Comparison of ENCODE assay signal across 22 cellular contexts in the genomic region with DNA sequence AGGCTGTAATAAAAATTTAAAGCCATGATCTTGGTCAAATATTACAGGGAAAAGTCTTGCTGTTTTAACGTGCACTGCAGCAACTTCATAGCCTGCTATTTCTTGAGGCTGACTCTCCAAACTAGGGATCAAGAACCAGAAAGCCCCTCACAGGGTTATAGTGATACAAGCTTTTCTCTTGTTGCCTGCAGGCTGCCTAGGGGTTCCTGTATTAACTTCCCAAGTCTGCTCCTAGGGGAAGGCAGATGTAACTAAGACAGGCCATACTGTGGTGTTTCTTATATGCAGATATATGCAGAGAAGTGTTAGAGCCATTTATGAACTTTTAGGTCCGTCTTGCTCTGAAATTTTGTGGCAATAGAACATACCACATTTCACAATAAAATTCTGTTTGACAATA.
"Had no signal": no experiment of that assay in that cellular context is flagged by ENCODE, and none has a peak within 500 bp of the region (broad histone marks: within the 10 kb centered on the region; RNA-seq: fewer than 3 reads in every experiment).

No MANE protein-coding gene starts in this region.

- H3K27ac Mint-ChIP-seq: effector memory CD8-positive, alpha-beta T cell; immature natural killer cell; natural killer cell; stimulated activated effector memory CD8-positive, alpha-beta T cell treated with anti-CD3 and anti-CD28 coated beads, Interleukin-12 subunit alpha, Interleukin-12 subunit beta, amount 100 ng/mL, for 72 hours had no signal

- DNase-seq: cortex of kidney; effector memory CD8-positive, alpha-beta T cell; head of caudate nucleus; immature natural killer cell; left ventricle myocardium superior; lower lobe of right lung; natural killer cell; nucleus accumbens; stimulated activated CD4-positive, alpha-beta T cell treated with anti-CD3 and anti-CD28 coated beads, Interleukin-12 subunit alpha, Interleukin-12 subunit beta, amount 100 ng/mL, for 4 hours; stimulated activated CD4-positive, alpha-beta T cell treated with anti-CD3 and anti-CD28 coated beads, Interleukin-1b, Interleukin-23, amount 100 ng/mL, for 48 hours; stimulated activated CD4-positive, alpha-beta T cell treated with anti-CD3 and anti-CD28 coated beads, Interleukin-4, amount 100 ng/mL, for 24 hours; stimulated activated naive CD4-positive, alpha-beta T cell treated with Interleukin-2 at 50 U/mL for 16 hours; stomach; thyroid gland; trophoblast cell had no signal

- H3K4me3 Mint-ChIP-seq: effector memory CD8-positive, alpha-beta T cell; immature natural killer cell; natural killer cell; neural crest cell; stimulated activated effector memory CD8-positive, alpha-beta T cell treated with anti-CD3 and anti-CD28 coated beads, Interleukin-12 subunit alpha, Interleukin-12 subunit beta, amount 100 ng/mL, for 72 hours had no signal

- H3K9me3 Mint-ChIP-seq: effector memory CD8-positive, alpha-beta T cell; natural killer cell; neural crest cell; stimulated activated effector memory CD8-positive, alpha-beta T cell treated with anti-CD3 and anti-CD28 coated beads, Interleukin-12 subunit alpha, Interleukin-12 subunit beta, amount 100 ng/mL, for 72 hours had no signal

- H3K4me3 ChIP-seq: lower lobe of right lung, prostate gland, right atrium auricular region, smooth muscle cell, stomach, thyroid gland, vagina had no signal

- ATAC-seq: effector memory CD8-positive, alpha-beta T cell; left ventricle myocardium superior; lower lobe of right lung; natural killer cell; sciatic nerve; stimulated activated effector memory CD8-positive, alpha-beta T cell treated with anti-CD3 and anti-CD28 coated beads, Interleukin-12 subunit alpha, Interleukin-12 subunit beta, amount 100 ng/mL, for 72 hours had no signal

- H3K36me3 Mint-ChIP-seq: immature natural killer cell; natural killer cell; stimulated activated effector memory CD8-positive, alpha-beta T cell treated with anti-CD3 and anti-CD28 coated beads, Interleukin-12 subunit alpha, Interleukin-12 subunit beta, amount 100 ng/mL, for 72 hours had no signal

- H3K4me1 Mint-ChIP-seq: immature natural killer cell; natural killer cell; stimulated activated effector memory CD8-positive, alpha-beta T cell treated with anti-CD3 and anti-CD28 coated beads, Interleukin-12 subunit alpha, Interleukin-12 subunit beta, amount 100 ng/mL, for 72 hours had no signal

- H3K36me3 ChIP-seq: lower lobe of right lung, prostate gland, right atrium auricular region, stomach, thyroid gland, vagina had no signal

- H3K27me3 ChIP-seq: right atrium auricular region, stomach, thyroid gland, vagina had no signal
